In genomic region chr1:26541816-26542711, GRCh38 we compare ENCODE assay signal across 8 cellular contexts. TPM values are rescaled to one million over a fixed set of nuclear protein-coding genes. Genes with fewer than 3 reads are reported as not detected.
DNase-seq lines count a peak whose midpoint lies in the region; ATAC-seq and FAIRE-seq lines count a peak whose summit lies in the region.

No MANE protein-coding gene starts in this region.

- peak; percentile 58 for ATAC-seq in HG03432 (IDR thresholded peaks at IDR 0.05; ENCODE audit: unreplicated experiment)

- WGBS in adipose tissue, 3 donors = 22 to 59% (median 29%) methylated on average over 18 of the region's 18 CpGs

- DNase-seq in C1 segment of cervical spinal cord (lab: John Stamatoyannopoulos, UW) (peak in 11 of 14 donors; percentile 62 to 83 (median 79)), GM19239 (ENCODE audit: insufficient read length, low spot score) (peak; percentile 75), T follicular helper cell (ENCODE audit: low read depth) (peak; percentile 48), hypothalamus (lab: John Stamatoyannopoulos, UW) (peak in 39 of 51 donors; percentile 23 to 71 (median 54)), NCI-H187 treated with DMSO at 0.1 percent for 48 hours (lab: John Stamatoyannopoulos, UW) (no peak)
- DNase-seq in stimulated activated CD4-positive, alpha-beta T cell treated with anti-CD3 and anti-CD28 coated beads, Interleukin-12 subunit alpha, Interleukin-12 subunit beta, amount 100 ng/mL, for 4 hours = peak; percentile 58

- peak overlapping the region; percentile 91 for H3K27ac ChIP-seq in adipose tissue (ENCODE audit: low read depth, low read length)

- FAIRE-seq in GM19239 (lab: Jason Lieb, UNC) = peak; percentile 100

RNA-seq across cellular contexts. Expression of gene RPS6KA1, which starts 12.5 kb away (rescaled TPM):
- polyA plus RNA-seq in adipose tissue = 10 to 100 TPM in 2 of 3 donors, 1 to 10 TPM in 1; 8.9 to 13.9 (median 13.3) TPM
